6 cellular contexts compared by ENCODE assay signal in the genomic region with DNA sequence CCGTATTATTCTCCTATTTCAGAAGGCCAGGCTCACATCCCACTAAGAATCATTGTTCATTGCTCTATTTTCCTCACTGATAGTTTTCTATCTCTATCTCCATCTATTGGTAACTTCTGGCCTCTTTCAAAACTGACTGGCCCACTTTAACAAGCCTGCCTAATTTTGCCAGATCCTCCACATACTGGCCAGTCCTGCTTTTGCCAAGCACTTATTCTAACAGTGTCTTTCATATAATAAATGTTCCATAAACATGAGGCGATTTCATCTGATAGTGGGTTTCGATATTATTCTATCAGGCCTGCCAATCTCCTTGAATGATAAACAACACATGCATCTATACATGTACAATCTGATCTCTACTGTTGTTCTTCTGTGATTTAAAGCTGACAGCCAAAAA.
"Had no signal": no experiment of that assay in that cellular context is flagged by ENCODE, and none has a peak within 500 bp of the region (broad histone marks: within the 10 kb centered on the region; RNA-seq: fewer than 3 reads in every experiment).

No MANE protein-coding gene starts in this region.

- H3K4me3 Mint-ChIP-seq: H9 had no signal

- ATAC-seq: K562 had no signal

- H3K4me3 ChIP-seq: GM23248, K562 had no signal

- H3K9ac ChIP-seq: GM23248 had no signal

- H3K27ac Mint-ChIP-seq: H9 had no signal

- H2AFZ ChIP-seq: GM23248 had no signal

- DNase-seq: GM23248, H9, HCEC 1CT, IMR-90, KG1 had no signal

- H3K4me1 Mint-ChIP-seq: H9 had no signal

- H3K27ac ChIP-seq: GM23248 had no signal
